ENCODE assay signal across 21 cellular contexts in the genomic region with DNA sequence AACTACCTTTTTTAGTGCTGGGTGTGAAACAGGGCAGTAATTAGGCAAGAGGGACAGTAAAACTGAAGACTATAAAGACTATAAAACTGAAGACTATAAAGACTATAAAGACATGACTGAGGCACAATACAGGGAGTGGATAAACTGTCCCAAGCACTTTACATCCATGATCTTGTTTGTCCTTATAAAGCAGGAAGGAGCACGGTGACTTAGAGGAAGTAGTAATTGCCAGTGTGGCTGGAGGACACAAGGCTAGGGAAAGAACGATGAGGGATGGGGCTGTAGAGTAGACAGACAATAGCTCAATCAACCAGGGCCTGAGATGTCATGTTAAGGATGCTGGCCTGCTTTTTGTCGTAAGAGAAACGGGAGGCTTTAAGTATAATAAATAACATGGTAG.
"Had no signal": no experiment of that assay in that cellular context is flagged by ENCODE, and none has a peak within 500 bp of the region (broad histone marks: within the 10 kb centered on the region; RNA-seq: fewer than 3 reads in every experiment).

No MANE protein-coding gene starts in this region.

- ATAC-seq: body of pancreas; left lung; right lobe of liver; stimulated activated naive CD8-positive, alpha-beta T cell treated with anti-CD3 and anti-CD28 coated beads, Interleukin-15, amount 100 ng/mL, for 72 hours; WTC11 had no signal

- DNase-seq: activated CD8-positive, alpha-beta memory T cell treated with anti-CD3 and anti-CD28 coated beads for 24 hours; activated CD8-positive, alpha-beta memory T cell treated with anti-CD3 and anti-CD28 coated beads, Interleukin-2, amount 50 U/mL, for 4 hours; activated effector memory CD4-positive, alpha-beta T cell treated with Interleukin-2 at 50 U/mL for 16 hours; activated T-cell treated with anti-CD3 and anti-CD28 coated beads, Interleukin-2, amount 50 U/mL, for 24 hours; anterior cingulate cortex; body of pancreas; effector CD8-positive, alpha-beta T cell; foreskin melanocyte; immature natural killer cell; left lung; mammary epithelial cell; midbrain; right lobe of liver; stimulated activated CD4-positive, alpha-beta T cell treated with anti-CD3 and anti-CD28 coated beads, Interleukin-1b, Interleukin-23, amount 100 ng/mL, for 48 hours; stimulated activated naive CD8-positive, alpha-beta T cell treated with anti-CD3 and anti-CD28 coated beads, Interleukin-15, amount 100 ng/mL, for 72 hours; T-helper 1 cell; trophoblast cell had no signal

- H3K9me3 ChIP-seq: body of pancreas, left lung, right lobe of liver, uterus had no signal

- H3K36me3 ChIP-seq: cardiac muscle cell, left lung, uterus had no signal

- H3K4me1 ChIP-seq: left lung had no signal

- H3K27ac ChIP-seq: body of pancreas, cardiac muscle cell, left lung, right lobe of liver, skin epidermis had no signal

- H3K27me3 ChIP-seq: body of pancreas, cardiac muscle cell, left lung, right lobe of liver, uterus had no signal

- H3K4me3 ChIP-seq: body of pancreas, cardiac muscle cell, left lung, right lobe of liver, skin epidermis, uterus had no signal
